Comparison of ENCODE assay signal across 28 cellular contexts in genomic region chr14:96801931-96802330, GRCh38.
"Had no signal": no experiment of that assay in that cellular context is flagged by ENCODE, and none has a peak within 500 bp of the region (broad histone marks: within the 10 kb centered on the region; RNA-seq: fewer than 3 reads in every experiment).

No MANE protein-coding gene starts in this region.

- DNase-seq: immature natural killer cell; kidney; left colon; left lung; lower lobe of right lung; mammary epithelial cell; mesenchymal stem cell; naive thymus-derived CD8-positive, alpha-beta T cell; occipital lobe; ovary; right lobe of liver; stimulated activated CD4-positive, alpha-beta T cell treated with anti-CD3 and anti-CD28 coated beads, Interleukin-1b, Interleukin-23, amount 100 ng/mL, for 48 hours; stimulated activated CD4-positive, alpha-beta T cell treated with anti-CD3 and anti-CD28 coated beads, Interleukin-2, amount 100 ng/mL, for 48 hours; stimulated activated CD4-positive, alpha-beta T cell treated with anti-CD3 and anti-CD28 coated beads, Interleukin-4, amount 100 ng/mL, for 4 hours; stimulated activated CD8-positive, alpha-beta memory T cell treated with anti-CD3 and anti-CD28 coated beads, Interleukin-4, amount 100 ng/mL, for 48 hours; stimulated activated naive CD4-positive, alpha-beta T cell treated with Interleukin-2 at 50 U/mL for 16 hours; stimulated activated naive CD8-positive, alpha-beta T cell treated with anti-CD3 and anti-CD28 coated beads, Interleukin-15, amount 100 ng/mL, for 72 hours; substantia nigra; uterus had no signal

- H3K27ac Mint-ChIP-seq: immature natural killer cell; naive thymus-derived CD8-positive, alpha-beta T cell; nephron; neural progenitor cell; progenitor cell of endocrine pancreas; stimulated activated memory B cell treated with anti-CD40 and anti-IgM and Interleukin-4, amounts not matched to agents 10 μg/mL and 1 μg/mL and 100 μg/mL, for 72 hours; stimulated activated naive CD8-positive, alpha-beta T cell treated with anti-CD3 and anti-CD28 coated beads, Interleukin-15, amount 100 ng/mL, for 72 hours; type B pancreatic cell had no signal

- H3K4me2 ChIP-seq: neural progenitor cell, smooth muscle cell had no signal

- H3K27me3 ChIP-seq: left lung, neural progenitor cell, neutrophil, ovary, right atrium auricular region, right lobe of liver, tibial nerve, uterus had no signal

- H3K36me3 Mint-ChIP-seq: immature natural killer cell, type B pancreatic cell had no signal

- H3K4me3 ChIP-seq: left lung, lower lobe of right lung, neural progenitor cell, ovary, right atrium auricular region, right lobe of liver, smooth muscle cell, tibial nerve, uterus had no signal

- H3K9me3 ChIP-seq: left lung, lower lobe of right lung, neutrophil, ovary, right atrium auricular region, right lobe of liver, tibial nerve, uterus had no signal

- H3K9me3 Mint-ChIP-seq: immature natural killer cell; naive thymus-derived CD8-positive, alpha-beta T cell; nephron; stimulated activated memory B cell treated with anti-CD40 and anti-IgM and Interleukin-4, amounts not matched to agents 10 μg/mL and 1 μg/mL and 100 μg/mL, for 72 hours; stimulated activated naive CD8-positive, alpha-beta T cell treated with anti-CD3 and anti-CD28 coated beads, Interleukin-15, amount 100 ng/mL, for 72 hours; type B pancreatic cell had no signal

- H3K27ac ChIP-seq: left lung, lower lobe of right lung, neural progenitor cell, neutrophil, ovary, right atrium auricular region, right lobe of liver, tibial nerve, uterus had no signal

- ATAC-seq: left colon; left lung; lower lobe of right lung; naive thymus-derived CD8-positive, alpha-beta T cell; right lobe of liver; stimulated activated memory B cell treated with anti-CD40 and anti-IgM and Interleukin-4, amounts not matched to agents 10 μg/mL and 1 μg/mL and 100 μg/mL, for 72 hours; stimulated activated naive CD8-positive, alpha-beta T cell treated with anti-CD3 and anti-CD28 coated beads, Interleukin-15, amount 100 ng/mL, for 72 hours had no signal

- H3K27me3 Mint-ChIP-seq: naive thymus-derived CD8-positive, alpha-beta T cell; progenitor cell of endocrine pancreas; stimulated activated memory B cell treated with anti-CD40 and anti-IgM and Interleukin-4, amounts not matched to agents 10 μg/mL and 1 μg/mL and 100 μg/mL, for 72 hours; stimulated activated naive CD8-positive, alpha-beta T cell treated with anti-CD3 and anti-CD28 coated beads, Interleukin-15, amount 100 ng/mL, for 72 hours; type B pancreatic cell had no signal

- H2AFZ ChIP-seq: neural progenitor cell had no signal

- H3K9ac ChIP-seq: neural progenitor cell had no signal

- H3K36me3 ChIP-seq: left lung, lower lobe of right lung, neural progenitor cell, neutrophil, ovary, right atrium auricular region, right lobe of liver, tibial nerve, uterus had no signal

- H3K4me3 Mint-ChIP-seq: immature natural killer cell; naive thymus-derived CD8-positive, alpha-beta T cell; nephron; neural progenitor cell; stimulated activated memory B cell treated with anti-CD40 and anti-IgM and Interleukin-4, amounts not matched to agents 10 μg/mL and 1 μg/mL and 100 μg/mL, for 72 hours; stimulated activated naive CD8-positive, alpha-beta T cell treated with anti-CD3 and anti-CD28 coated beads, Interleukin-15, amount 100 ng/mL, for 72 hours; type B pancreatic cell had no signal
